ENCODE assay signal across 13 cellular contexts in genomic region chr2:177251165-177251542, GRCh38. TPM values are rescaled to one million over a fixed set of nuclear protein-coding genes. Genes with fewer than 3 reads are reported as not detected.
A peak's percentile ranks its signal among the peaks of the same experiment; 100 is the strongest.
DNase-seq lines count a peak whose midpoint lies in the region; ATAC-seq, FAIRE-seq and TF ChIP-seq lines count a peak whose summit lies in the region.
"Had no signal": no experiment of that assay in that cellular context is flagged by ENCODE, and none has a peak within 500 bp of the region (broad histone marks: within the 10 kb centered on the region; RNA-seq: fewer than 3 reads in every experiment).

No MANE protein-coding gene starts in this region.

- no peak for FAIRE-seq in urothelium cell line (lab: Jason Lieb, UNC)
- FAIRE-seq: endometrium, HTR-8/SVneo, islet of Langerhans had no signal

- DNase-seq in CD8-positive, alpha-beta T cell, result no peak
- DNase-seq in SK-N-MC (ENCODE audit: low read depth, low spot score), result no peak
- no peak for DNase-seq in esophagus squamous epithelium (lab: John Stamatoyannopoulos, UW)
- no peak for DNase-seq in sciatic nerve (ENCODE audit: low spot score)
- DNase-seq in HuH-7 (ENCODE audit: low spot score), result no peak
- DNase-seq in NCI-H510A (lab: John Stamatoyannopoulos, UW), result no peak
- DNase-seq in urothelium cell line (ENCODE audit: low spot score), result no peak
- DNase-seq: DMS79 treated with DMSO at 0.1 percent for 48 hours, SIG-M5 had no signal

- no peaks in the 10 kb centered on the region for H3K36me3 ChIP-seq in CD8-positive, alpha-beta T cell (ENCODE audit: insufficient read depth, low read length)
- H3K36me3 ChIP-seq in SK-N-MC (ENCODE audit: insufficient read depth, low read length), result peaks cover 38% of the 10 kb centered on the region
- H3K36me3 ChIP-seq in esophagus squamous epithelium, result peaks cover 0 to 43% (median 4%) of the 10 kb centered on the region in 3 donors

- H3K9me3 Mint-ChIP-seq in CD8-positive, alpha-beta T cell, result no peaks in the 10 kb centered on the region

- TF ChIP-seq CTCF in CD8-positive, alpha-beta T cell (IDR thresholded peaks at IDR 0.05), result no peak
- TF ChIP-seq CTCF in esophagus squamous epithelium (IDR thresholded peaks at IDR 0.05), result no peak

- CTCF ChIA-PET in CD8-positive, alpha-beta T cell (lab: Charles Lee), result interaction anchor here (0.7 to 1.3 kb wide), 3 partner anchors 9 to 86 kb away, joined by 3 to 4 read pairs (median 3); no protein-coding TSS in a partner anchor

- no peaks in the 10 kb centered on the region for H3K27me3 ChIP-seq in CD8-positive, alpha-beta T cell (ENCODE audit: insufficient read depth, low read length)
- no peaks in the 10 kb centered on the region for H3K27me3 ChIP-seq in esophagus squamous epithelium

- H3K27me3 Mint-ChIP-seq in CD8-positive, alpha-beta T cell (ENCODE audit: low read depth), result no peaks in the 10 kb centered on the region

- intact Hi-C loops in CD8-positive, alpha-beta T cell (cut with DNase I, micrococcal nuclease), result no loop called here
- intact Hi-C loops in esophagus squamous epithelium (cut with DNase I) (no loop called here), sciatic nerve (cut with DNase I) (no loop called here)

- no peak overlapping the region for H3K4me3 Mint-ChIP-seq in CD8-positive, alpha-beta T cell

- no peak overlapping the region for H3K27ac ChIP-seq in CD8-positive, alpha-beta T cell (ENCODE audit: low read depth, low read length)
- peak overlapping the region; percentile 46; the same call in 1 of the 2 replicates for H3K27ac ChIP-seq in SK-N-MC
- H3K27ac ChIP-seq in esophagus squamous epithelium, result peak overlapping the region; percentile 79 to 99 (median 87)

- POLR2A ChIA-PET in CD8-positive, alpha-beta T cell (lab: Charles Lee), result interaction anchor here (0.9 to 5.9 kb wide), 4 partner anchors 13 to 63 kb away, joined by 3 to 51 read pairs (median 4); partner anchors contain the start of gene NFE2L2

- TF ChIP-seq POLR2A in esophagus squamous epithelium (IDR thresholded peaks at IDR 0.05), result no peak

- 60 to 65% methylated on average over 3 of the region's 3 CpGs for WGBS in esophagus squamous epithelium, 2 donors

- peaks cover 53% of the 10 kb centered on the region for H3K36me3 Mint-ChIP-seq in CD8-positive, alpha-beta T cell

- peak overlapping the region; percentile 92 for H3K27ac Mint-ChIP-seq in CD8-positive, alpha-beta T cell

- peaks cover 79% of the 10 kb centered on the region for H3K4me1 Mint-ChIP-seq in CD8-positive, alpha-beta T cell (ENCODE audit: low read depth)

- H3K4me1 ChIP-seq in CD8-positive, alpha-beta T cell (ENCODE audit: insufficient read depth, low read length), result peaks cover 75% of the 10 kb centered on the region
- H3K4me1 ChIP-seq in esophagus squamous epithelium, result peaks cover 40 to 100% (median 84%) of the 10 kb centered on the region in 3 donors

- no peak overlapping the region for H3K9ac ChIP-seq in SK-N-MC (ENCODE audit: insufficient read length)

- no peak overlapping the region for H3K4me3 ChIP-seq in CD8-positive, alpha-beta T cell (ENCODE audit: low read depth, low read length)
- H3K4me3 ChIP-seq in SK-N-MC, result no peak overlapping the region
- no peak overlapping the region for H3K4me3 ChIP-seq in esophagus squamous epithelium

- H3K9me3 ChIP-seq in CD8-positive, alpha-beta T cell (ENCODE audit: low read length), result no peaks in the 10 kb centered on the region
- 0 out of 2 replicates have a peak, but pooled peaks cover 3% of the 10 kb centered on the region for H3K9me3 ChIP-seq in SK-N-MC (ENCODE audit: low read depth, low read length)
- no peaks in the 10 kb centered on the region for H3K9me3 ChIP-seq in esophagus squamous epithelium

- no peak for ATAC-seq in CD8-positive, alpha-beta T cell
- ATAC-seq in sciatic nerve (peak; percentile 8), GM19023 (IDR thresholded peaks at IDR 0.05; ENCODE audit: unreplicated experiment) (no peak)

RNA-seq across cellular contexts. Expression of gene NFE2L2, which starts 13.4 kb away (rescaled TPM):
- 10 to 100 TPM; 81.7 to 88.7 TPM for total RNA-seq in CD8-positive, alpha-beta T cell
- 100 to 1,000 TPM; 147 to 315 (median 189) TPM for total RNA-seq in esophagus squamous epithelium
- 149 TPM for total RNA-seq in sciatic nerve

RNA-seq across cellular contexts. Expression of gene HNRNPA3, which starts 38.6 kb away (rescaled TPM):
- total RNA-seq in CD8-positive, alpha-beta T cell, result 100 to 1,000 TPM; 144 to 160 TPM
- total RNA-seq in esophagus squamous epithelium (10 to 100 TPM; 34.9 to 78.2 (median 61.6) TPM), sciatic nerve (161 TPM)
